ENCODE assay signal across 32 cellular contexts in genomic region chr15:81516012-81516411, GRCh38.
DNase-seq lines count a peak whose midpoint lies in the region; ATAC-seq, FAIRE-seq and TF ChIP-seq lines count a peak whose summit lies in the region.
"Had no signal": no experiment of that assay in that cellular context is flagged by ENCODE, and none has a peak within 500 bp of the region (broad histone marks: within the 10 kb centered on the region; RNA-seq: fewer than 3 reads in every experiment).

No MANE protein-coding gene starts in this region.

- TF ChIP-seq POLR2A in endothelial cell of umbilical vein (IDR thresholded peaks at IDR 0.05; ENCODE audit: low read depth, low read length) (no peak), testis (IDR thresholded peaks at IDR 0.05) (no peak)

- H3K27ac Mint-ChIP-seq in activated naive CD4-positive, alpha-beta T cell treated with anti-CD3 and anti-CD28 coated beads, Interleukin-2, amount 50 U/mL, for 72 hours = no peak overlapping the region
- H3K27ac Mint-ChIP-seq: activated CD4-positive, alpha-beta memory T cell treated with anti-CD3 and anti-CD28 coated beads for 36 hours; activated naive CD4-positive, alpha-beta T cell treated with anti-CD3 and anti-CD28 coated beads, Interleukin-2, amount 50 U/mL, for 24 hours; activated T-helper 17 cell treated with anti-CD3 and anti-CD28 coated beads, Interleukin-2, amount 50 U/mL, for 72 hours; natural killer cell; T-helper 2 cell treated with Interferon-gamma antibody and Interleukin-4, amounts not matched to agents 5 μg/mL and 100 μg/mL, for 36 hours had no signal

- POLR2A ChIA-PET in endothelial cell of umbilical vein (lab: Charles Lee) = interaction anchor here (0.6 to 1.5 kb wide), 3 partner anchors 11 to 96 kb away, joined by 3 to 6 read pairs (median 4); no protein-coding TSS in a partner anchor

- no peaks in the 10 kb centered on the region for H3K27me3 ChIP-seq in SJSA1 (replicated peaks)
- no peaks in the 10 kb centered on the region for H3K27me3 ChIP-seq in endothelial cell of umbilical vein (ENCODE audit: control insufficient read depth in 2 of 2, insufficient read depth in 2 of 2, low read length in 2 of 2)
- H3K27me3 ChIP-seq in osteoblast (ENCODE audit: insufficient read depth, low read length) = no peaks in the 10 kb centered on the region
- H3K27me3 ChIP-seq in testis = no peaks in the 10 kb centered on the region
- H3K27me3 ChIP-seq: gastroesophageal sphincter, suprapubic skin, upper lobe of right lung had no signal

- H3K4me1 ChIP-seq in SJSA1 (replicated peaks) (peaks cover 19% of the 10 kb centered on the region), endothelial cell of umbilical vein (ENCODE audit: control insufficient read depth, extremely low read depth, insufficient read depth, low read length) (peaks cover 19% of the 10 kb centered on the region), osteoblast (ENCODE audit: insufficient read depth, low read length) (peaks cover 6% of the 10 kb centered on the region), testis (no peaks in the 10 kb centered on the region)
- H3K4me1 ChIP-seq: lower lobe of right lung, suprapubic skin, upper lobe of right lung had no signal

- FAIRE-seq in endothelial cell of umbilical vein (lab: Jason Lieb, UNC) = no peak
- FAIRE-seq: H54 had no signal

- peak; percentile 9 for DNase-seq in ELR (ENCODE audit: low read depth)
- DNase-seq in SJSA1 (ENCODE audit: low read depth in 1 of 2, low spot score in 2 of 2) = no peak
- no peak for DNase-seq in endothelial cell of umbilical vein (ENCODE audit: low read depth, low spot score)
- DNase-seq in osteoblast (ENCODE audit: insufficient read length, low spot score, missing footprints) = no peak
- no peak for DNase-seq in activated naive CD4-positive, alpha-beta T cell treated with anti-CD3 and anti-CD28 coated beads, Interleukin-2, amount 50 U/mL, for 72 hours (ENCODE audit: low spot score in 2 of 2)
- no peak for DNase-seq in NCI-H187 treated with DMSO at 0.1 percent for 48 hours (lab: John Stamatoyannopoulos, UW)
- no peak for DNase-seq in testis
- no peak for DNase-seq in head of caudate nucleus
- DNase-seq: activated CD4-positive, alpha-beta memory T cell treated with anti-CD3 and anti-CD28 coated beads for 36 hours; activated CD4-positive, CD25-positive, alpha-beta regulatory T cell treated with anti-CD3 and anti-CD28 coated beads, Interleukin-2, amount 50 U/mL, for 72 hours; DMS79 treated with DMSO at 0.1 percent for 48 hours; hippocampal formation; Karpas-422; lower lobe of right lung; MV-4-11; natural killer cell; NCI-H1436 treated with DMSO at 0.1 percent for 48 hours; NCI-H2107; NCI-H345; NCI-H69; occipital lobe; Right ventricle myocardium superior; stimulated activated naive CD4-positive, alpha-beta T cell; upper lobe of right lung had no signal

- H3K36me3 Mint-ChIP-seq in activated naive CD4-positive, alpha-beta T cell treated with anti-CD3 and anti-CD28 coated beads, Interleukin-2, amount 50 U/mL, for 72 hours = no peaks in the 10 kb centered on the region
- H3K36me3 Mint-ChIP-seq: activated CD4-positive, alpha-beta memory T cell treated with anti-CD3 and anti-CD28 coated beads for 36 hours; activated naive CD4-positive, alpha-beta T cell treated with anti-CD3 and anti-CD28 coated beads, Interleukin-2, amount 50 U/mL, for 24 hours; natural killer cell had no signal

- H3K79me2 ChIP-seq in endothelial cell of umbilical vein (ENCODE audit: control insufficient read depth, insufficient read depth, low read length) = no peaks in the 10 kb centered on the region
- H3K79me2 ChIP-seq in osteoblast (ENCODE audit: insufficient read depth, low read length) = no peaks in the 10 kb centered on the region

- H3K9me1 ChIP-seq in endothelial cell of umbilical vein (replicated peaks; ENCODE audit: control insufficient read depth, extremely low read depth, insufficient read depth, low read length) = no peaks in the 10 kb centered on the region

- no peaks in the 10 kb centered on the region for H3K9me3 Mint-ChIP-seq in activated naive CD4-positive, alpha-beta T cell treated with anti-CD3 and anti-CD28 coated beads, Interleukin-2, amount 50 U/mL, for 72 hours
- H3K9me3 Mint-ChIP-seq: activated CD4-positive, alpha-beta memory T cell treated with anti-CD3 and anti-CD28 coated beads for 36 hours; activated naive CD4-positive, alpha-beta T cell treated with anti-CD3 and anti-CD28 coated beads, Interleukin-2, amount 50 U/mL, for 24 hours; activated T-helper 17 cell treated with anti-CD3 and anti-CD28 coated beads, Interleukin-2, amount 50 U/mL, for 72 hours; natural killer cell; T-helper 2 cell treated with Interferon-gamma antibody and Interleukin-4, amounts not matched to agents 5 μg/mL and 100 μg/mL, for 36 hours had no signal

- no peak overlapping the region for H3K9ac ChIP-seq in endothelial cell of umbilical vein (replicated peaks; ENCODE audit: extremely low read depth, insufficient read depth, low read length)

- H3K27ac ChIP-seq in SJSA1 (peak overlapping the region; percentile 24), endothelial cell of umbilical vein (ENCODE audit: insufficient read depth, low read depth, low read length) (no peak overlapping the region), osteoblast (ENCODE audit: low read depth, low read length) (no peak overlapping the region), testis (no peak overlapping the region)
- H3K27ac ChIP-seq: gastroesophageal sphincter, lower lobe of right lung, skin epidermis, suprapubic skin, upper lobe of right lung had no signal

- TF ChIP-seq CTCF in endothelial cell of umbilical vein (IDR thresholded peaks at IDR 0.05; ENCODE audit: extremely low read depth in 1 of 2, insufficient read depth in 1 of 2, low read depth in 1 of 2, low read length in 2 of 2) = no peak
- no peak for TF ChIP-seq CTCF in osteoblast (IDR thresholded peaks at IDR 0.05; ENCODE audit: extremely low read depth, low read depth, low read length)
- no peak for TF ChIP-seq CTCF in testis (IDR thresholded peaks at IDR 0.05)

- no peak overlapping the region for H3K4me3 ChIP-seq in SJSA1
- peak overlapping the region in 1 of 3 experiments; percentile 3 for H3K4me3 ChIP-seq in endothelial cell of umbilical vein (replicated peaks in 1 of 3; ENCODE audit: insufficient read depth in 1 of 3, low read depth in 1 of 3, low read length in 3 of 3)
- H3K4me3 ChIP-seq in osteoblast (ENCODE audit: insufficient read depth, low read length) = peak overlapping the region; percentile 35
- no peak overlapping the region for H3K4me3 ChIP-seq in testis
- H3K4me3 ChIP-seq: gastroesophageal sphincter, lower lobe of right lung, skin epidermis, suprapubic skin, upper lobe of right lung had no signal

- dilution Hi-C loops in endothelial cell of umbilical vein (cut with MboI; ENCODE audit: extremely low pct_ligation_motif_present, low sequenced_read_pairs) = no loop called here

- ATAC-seq in activated naive CD4-positive, alpha-beta T cell treated with anti-CD3 and anti-CD28 coated beads, Interleukin-2, amount 50 U/mL, for 72 hours = no peak
- ATAC-seq: activated T-helper 17 cell treated with anti-CD3 and anti-CD28 coated beads, Interleukin-2, amount 50 U/mL, for 72 hours; esophagus mucosa; lower lobe of right lung; natural killer cell; upper lobe of right lung had no signal

- H3K4me2 ChIP-seq in endothelial cell of umbilical vein (ENCODE audit: insufficient read depth, low read length) (peak overlapping the region; percentile 47), osteoblast (ENCODE audit: insufficient read depth, low read length) (peak overlapping the region; percentile 70)

- intact Hi-C loops in endothelial cell of umbilical vein (cut with micrococcal nuclease) = loop anchor here (1.0 kb wide), 1 partner anchor 12 kb away; no protein-coding TSS in a partner anchor
- intact Hi-C loops in testis (cut with DNase I; ENCODE audit: low total_unique reads) = no loop called here
- intact Hi-C loops in head of caudate nucleus (cut with DNase I) = loop anchor here (10.0 kb wide), 1 partner anchor 59 kb away; no protein-coding TSS in a partner anchor

- H3K9me3 ChIP-seq in SJSA1 (replicated peaks) (no peaks in the 10 kb centered on the region), endothelial cell of umbilical vein (replicated peaks; ENCODE audit: control insufficient read depth, insufficient read depth, low read length) (no peaks in the 10 kb centered on the region), osteoblast (ENCODE audit: low read depth, low read length) (no peaks in the 10 kb centered on the region), testis (no peaks in the 10 kb centered on the region)
- H3K9me3 ChIP-seq: gastroesophageal sphincter, lower lobe of right lung, suprapubic skin, upper lobe of right lung had no signal

- BruUV-seq in endothelial cell of umbilical vein (replicated peaks; lab: Mats Ljungman, UMichigan) = no TSS peak

- H4K20me1 ChIP-seq in endothelial cell of umbilical vein (replicated peaks; ENCODE audit: control insufficient read depth, extremely low read depth, insufficient read depth, low read length) (no peaks in the 10 kb centered on the region), osteoblast (ENCODE audit: insufficient read depth, low read length) (no peaks in the 10 kb centered on the region)

- H3K36me3 ChIP-seq in SJSA1 = no peaks in the 10 kb centered on the region
- H3K36me3 ChIP-seq in endothelial cell of umbilical vein (ENCODE audit: control insufficient read depth in 2 of 2, extremely low read depth in 1 of 2, insufficient read depth in 2 of 2, low read length in 2 of 2) = no peaks in the 10 kb centered on the region
- no peaks in the 10 kb centered on the region for H3K36me3 ChIP-seq in osteoblast (ENCODE audit: insufficient read depth, low read length)
- no peaks in the 10 kb centered on the region for H3K36me3 ChIP-seq in testis (ENCODE audit: low read depth, missing control alignments)
- H3K36me3 ChIP-seq: gastroesophageal sphincter, lower lobe of right lung, suprapubic skin, upper lobe of right lung had no signal

- H2AFZ ChIP-seq in endothelial cell of umbilical vein (ENCODE audit: low read depth, low read length) (peak overlapping the region; percentile 2), osteoblast (ENCODE audit: low read length) (peak overlapping the region; percentile 55)

- CTCF ChIA-PET in endothelial cell of umbilical vein (lab: Charles Lee) = interaction anchor here (0.8 to 1.8 kb wide), 2 partner anchors 9 to 12 kb away, joined by 3 to 11 read pairs; no protein-coding TSS in a partner anchor

TF ChIP-seq in endothelial cell of umbilical vein, 7 proteins besides CTCF, POLR2A, EP300 and RAD21 (continues in another document):
- TF ChIP-seq JUN (IDR thresholded peaks at IDR 0.05; ENCODE audit: borderline replicate concordance, insufficient read depth, insufficient read length, low read depth) (no peak), POLR2AphosphoS5 (IDR thresholded peaks at IDR 0.05; ENCODE audit: insufficient read depth, low read depth, low read length) (no peak), MYC (IDR thresholded peaks at IDR 0.05; ENCODE audit: low read depth, low read length) (no peak), EZH2 (IDR thresholded peaks at IDR 0.05; ENCODE audit: borderline replicate concordance, low read depth, low read length, severe bottlenecking) (no peak)
- TF ChIP-seq, protein P1, sequence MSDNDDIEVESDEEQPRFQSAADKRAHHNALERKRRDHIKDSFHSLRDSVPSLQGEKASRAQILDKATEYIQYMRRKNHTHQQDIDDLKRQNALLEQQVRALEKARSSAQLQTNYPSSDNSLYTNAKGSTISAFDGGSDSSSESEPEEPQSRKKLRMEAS (IDR thresholded peaks at IDR 0.05; ENCODE audit: insufficient read depth, insufficient read length) = no peak
